ENCODE assay signal across 23 cellular contexts in genomic region chr9:37501957-37502596, GRCh38. TPM values are rescaled to one million over a fixed set of nuclear protein-coding genes. Genes with fewer than 3 reads are reported as not detected.
DNase-seq lines count a peak whose midpoint lies in the region; ATAC-seq, FAIRE-seq and TF ChIP-seq lines count a peak whose summit lies in the region.
"Had no signal": no experiment of that assay in that cellular context is flagged by ENCODE, and none has a peak within 500 bp of the region (broad histone marks: within the 10 kb centered on the region; RNA-seq: fewer than 3 reads in every experiment).

No MANE protein-coding gene starts in this region.

- no peak overlapping the region for H3K4ac ChIP-seq in IMR-90 (ENCODE audit: low read depth, low read length)

- FAIRE-seq in K562 (lab: Jason Lieb, UNC): no peak
- FAIRE-seq: bronchial epithelial cell, colon, GM12878 had no signal

- H4K5ac ChIP-seq in IMR-90 (ENCODE audit: low read depth, low read length): no peak overlapping the region

- peaks cover 15% of the 10 kb centered on the region for H3K4me1 ChIP-seq in CD4-positive, alpha-beta memory T cell (ENCODE audit: insufficient read depth, low read length)
- H3K4me1 ChIP-seq in IMR-90 (ENCODE audit: control insufficient read depth, insufficient read depth, low read length): no peaks in the 10 kb centered on the region
- no peaks in the 10 kb centered on the region for H3K4me1 ChIP-seq in K562 (replicated peaks in 1 of 2; ENCODE audit: control insufficient read depth in 2 of 2, insufficient read depth in 2 of 2, low read length in 2 of 2)
- H3K4me1 ChIP-seq: SJSA1 had no signal

- H2BK15ac ChIP-seq in IMR-90 (ENCODE audit: low read depth, low read length): no peak overlapping the region

- no peak overlapping the region for H3K4me3 Mint-ChIP-seq in CD4-positive, alpha-beta memory T cell
- H3K4me3 Mint-ChIP-seq in natural killer cell: no peak overlapping the region

- no peaks in the 10 kb centered on the region for H3K9me1 ChIP-seq in IMR-90 (ENCODE audit: insufficient read depth, low read length)
- no peaks in the 10 kb centered on the region for H3K9me1 ChIP-seq in K562 (ENCODE audit: control insufficient read depth, insufficient read depth, low read length)

- peaks cover 16 to 41% (median 27%) of the 10 kb centered on the region in 4 donors for H3K4me1 Mint-ChIP-seq in CD4-positive, alpha-beta memory T cell
- peaks cover 49 to 52% of the 10 kb centered on the region in 2 donors for H3K4me1 Mint-ChIP-seq in natural killer cell

- no peak overlapping the region for H3K23ac ChIP-seq in IMR-90 (ENCODE audit: low read depth, low read length)

- BruUV-seq in IMR-90 (replicated peaks; lab: Mats Ljungman, UMichigan) (no TSS peak), K562 (replicated peaks; lab: Mats Ljungman, UMichigan) (no TSS peak)

- H4K20me1 ChIP-seq in IMR-90 (ENCODE audit: insufficient read depth, low read length): no peaks in the 10 kb centered on the region
- H4K20me1 ChIP-seq in K562 (replicated peaks; ENCODE audit: control insufficient read depth, insufficient read depth, low read length): peaks cover 5% of the 10 kb centered on the region

- TF ChIP-seq POLR2A in IMR-90 (IDR thresholded peaks at IDR 0.05; ENCODE audit: low read depth, low read length): no peak
- no peak for TF ChIP-seq POLR2A in K562 (conservative IDR thresholded peaks at IDR 0.05)

- H2AFZ ChIP-seq in IMR-90 (replicated peaks; ENCODE audit: low read length, poor library complexity) (no peak overlapping the region), K562 (ENCODE audit: low read depth, low read length) (no peak overlapping the region)

- no peak overlapping the region for H3K18ac ChIP-seq in IMR-90 (ENCODE audit: low read depth, low read length)

- H3K9me3 Mint-ChIP-seq in CD4-positive, alpha-beta memory T cell: no peaks in the 10 kb centered on the region
- no peaks in the 10 kb centered on the region for H3K9me3 Mint-ChIP-seq in natural killer cell

- peak overlapping the region in 6 of 7 donors; percentile 66 to 98 (median 91) for H3K27ac Mint-ChIP-seq in CD4-positive, alpha-beta memory T cell
- peak overlapping the region; percentile 90 to 97 for H3K27ac Mint-ChIP-seq in natural killer cell
- H3K27ac Mint-ChIP-seq: progenitor cell of endocrine pancreas had no signal

- TF ChIP-seq EP300 in K562 (IDR thresholded peaks at IDR 0.05; ENCODE audit: low read length): no peak

- TF ChIP-seq RAD21 in IMR-90 (IDR thresholded peaks at IDR 0.05; ENCODE audit: low read length) (no peak), K562 (CRISPR knock-in tag; conservative IDR thresholded peaks at IDR 0.05 in 1 of 2, IDR thresholded peaks at IDR 0.05 in 1 of 2) (no peak)

- no peak overlapping the region for H3K56ac ChIP-seq in IMR-90 (ENCODE audit: extremely low read depth, insufficient read depth, low read length)

- in situ Hi-C loops in IMR-90 (cut with MboI; ENCODE audit: low sequenced_read_pairs): no loop called here
- in situ Hi-C loops in K562 (cut with MboI): no loop called here

- H4K8ac ChIP-seq in IMR-90 (ENCODE audit: low read depth in 2 of 2, low read length in 2 of 2): no peak overlapping the region

- no peak overlapping the region for H3K4me2 ChIP-seq in IMR-90 (ENCODE audit: low read depth, low read length)
- no peak overlapping the region for H3K4me2 ChIP-seq in K562 (ENCODE audit: insufficient read depth, low read length)

- H2BK5ac ChIP-seq in IMR-90 (ENCODE audit: low read depth, low read length, poor library complexity, severe bottlenecking): no peak overlapping the region

- H3K79me2 ChIP-seq in K562 (ENCODE audit: control insufficient read depth, insufficient read depth, low read length): no peaks in the 10 kb centered on the region

- H2AK5ac ChIP-seq in IMR-90 (ENCODE audit: low read depth, low read length): no peak overlapping the region

- H2BK20ac ChIP-seq in IMR-90 (ENCODE audit: low read depth, low read length): no peak overlapping the region

- TF ChIP-seq CTCF in IMR-90 (conservative IDR thresholded peaks at IDR 0.05; ENCODE audit: low read depth, low read length) (no peak), K562 (IDR thresholded peaks at IDR 0.05 in 2 of 3, conservative IDR thresholded peaks at IDR 0.05 in 1 of 3; ENCODE audit: insufficient read depth in 2 of 3, low read depth in 1 of 3, low read length in 3 of 3) (no peak), natural killer cell (IDR thresholded peaks at IDR 0.05) (no peak)

- no peak overlapping the region for H3K27ac ChIP-seq in CD4-positive, alpha-beta memory T cell (ENCODE audit: low read depth, low read length)
- no peak overlapping the region for H3K27ac ChIP-seq in IMR-90 (ENCODE audit: insufficient read depth, low read length)
- no peak overlapping the region for H3K27ac ChIP-seq in K562 (ENCODE audit: extremely low read depth, low read depth, low read length)
- H3K27ac ChIP-seq: SJSA1 had no signal

- H2BK120ac ChIP-seq in IMR-90 (ENCODE audit: low read depth, low read length): no peak overlapping the region

- no peak overlapping the region for H3K14ac ChIP-seq in IMR-90 (replicated peaks; ENCODE audit: low read depth, low read length)

- H4K91ac ChIP-seq in IMR-90 (ENCODE audit: insufficient read depth, low read depth, low read length): no peak overlapping the region

- no peak overlapping the region for H3K4me3 ChIP-seq in CD4-positive, alpha-beta memory T cell (ENCODE audit: low read length in 2 of 2)
- H3K4me3 ChIP-seq in IMR-90 (ENCODE audit: insufficient read depth, low read depth, low read length): no peak overlapping the region
- H3K4me3 ChIP-seq in K562: no peak overlapping the region
- H3K4me3 ChIP-seq: GM12878, SJSA1 had no signal

- DNase-seq in CD4-positive, alpha-beta memory T cell: no peak
- no peak for DNase-seq in IMR-90
- no peak for DNase-seq in K562 (ENCODE audit: extremely low read depth in 1 of 4, low spot score in 3 of 4)
- DNase-seq in natural killer cell: no peak
- no peak for DNase-seq in epidermal melanocyte (ENCODE audit: insufficient read length, low spot score)
- DNase-seq: amygdala; DMS 273 treated with DMSO at 0.1 percent for 48 hours; effector CD4-positive, alpha-beta T cell; EL; mammary epithelial cell; MV-4-11; NCI-H1436 treated with DMSO at 0.1 percent for 48 hours; NCI-H446; NCI-H774; stimulated activated naive CD4-positive, alpha-beta T cell treated with Interleukin-2 at 50 U/mL for 16 hours had no signal

- no peaks in the 10 kb centered on the region for H3K27me3 ChIP-seq in CD4-positive, alpha-beta memory T cell (ENCODE audit: insufficient read depth, low read length)
- no peaks in the 10 kb centered on the region for H3K27me3 ChIP-seq in IMR-90 (ENCODE audit: control insufficient read depth, insufficient read depth, low read length)
- no peaks in the 10 kb centered on the region for H3K27me3 ChIP-seq in K562 (ENCODE audit: control insufficient read depth in 2 of 2, insufficient read depth in 2 of 2, low read length in 2 of 2)
- H3K27me3 ChIP-seq: SJSA1 had no signal

- peaks cover 8 to 9% of the 10 kb centered on the region in 2 experiments; a peak in 2 of 4 replicates for H3K79me1 ChIP-seq in IMR-90 (ENCODE audit: low read depth in 1 of 2, low read length in 2 of 2)

- H3K9me3 ChIP-seq in CD4-positive, alpha-beta memory T cell (ENCODE audit: control insufficient read depth in 1 of 2, low read length in 2 of 2): no peaks in the 10 kb centered on the region
- H3K9me3 ChIP-seq in IMR-90 (ENCODE audit: control insufficient read depth, insufficient read depth, low read length) (no peaks in the 10 kb centered on the region), K562 (replicated peaks; ENCODE audit: control insufficient read depth, insufficient read depth, low read depth, low read length) (no peaks in the 10 kb centered on the region)
- H3K9me3 ChIP-seq: SJSA1 had no signal

- peaks cover 53 to 76% of the 10 kb centered on the region in 2 donors for H3K36me3 Mint-ChIP-seq in CD4-positive, alpha-beta memory T cell
- H3K36me3 Mint-ChIP-seq in natural killer cell: peaks cover 29% of the 10 kb centered on the region

- dilution Hi-C loops in IMR-90 (cut with HindIII; ENCODE audit: low sequenced_read_pairs, unreplicated experiment): no loop called here

- POLR2A ChIA-PET in CD4-positive, alpha-beta memory T cell (lab: Charles Lee; ENCODE audit: partially characterized antibody): no interaction called here
- POLR2A ChIA-PET in IMR-90 (lab: Charles Lee; ENCODE audit: unreplicated experiment) (no interaction called here), K562 (lab: Yijun Ruan, JAX) (interaction anchor here (1.5 kb wide), 1 partner anchor 10 kb away, joined by 3 read pairs; no protein-coding TSS in a partner anchor)

- no peak overlapping the region for H3K9ac ChIP-seq in IMR-90 (ENCODE audit: low read depth, low read length)
- H3K9ac ChIP-seq in K562 (ENCODE audit: insufficient read depth in 1 of 2, low read depth in 2 of 2, low read length in 2 of 2): no peak overlapping the region

- CTCF ChIA-PET in CD4-positive, alpha-beta memory T cell (lab: Charles Lee; ENCODE audit: partially characterized antibody): no interaction called here
- CTCF ChIA-PET in IMR-90 (lab: Yijun Ruan, JAX) (no interaction called here), K562 (lab: Yijun Ruan, JAX; ENCODE audit: low intra/inter-chr PET ratio) (no interaction called here)

- ATAC-seq in IMR-90 (ENCODE audit: low read depth) (no peak), K562 (no peak), natural killer cell (no peak), GM19023 (IDR thresholded peaks at IDR 0.05; ENCODE audit: unreplicated experiment) (no peak), HG02798 (IDR thresholded peaks at IDR 0.05; ENCODE audit: poor library complexity, unreplicated experiment) (no peak)
- ATAC-seq: GM12878, sciatic nerve had no signal

- WGBS in IMR-90 (ENCODE audit: extremely low coverage in 2 of 2, insufficient read length in 1 of 2), 2 experiments: no CpG with 5 or more reads among the region's 2 CpGs
- WGBS in K562 (ENCODE audit: insufficient coverage, low coverage, missing lambda C conversion rate): 65% methylated on average over 2 of the region's 2 CpGs

- no peaks in the 10 kb centered on the region for H3K27me3 Mint-ChIP-seq in CD4-positive, alpha-beta memory T cell
- no peaks in the 10 kb centered on the region for H3K27me3 Mint-ChIP-seq in natural killer cell (ENCODE audit: low read depth in 2 of 2)
- H3K27me3 Mint-ChIP-seq: progenitor cell of endocrine pancreas had no signal

- peaks cover 54% of the 10 kb centered on the region for H3K36me3 ChIP-seq in CD4-positive, alpha-beta memory T cell (ENCODE audit: insufficient read depth, low read length)
- H3K36me3 ChIP-seq in IMR-90 (ENCODE audit: control insufficient read depth, insufficient read depth, low read length) (peaks cover 58% of the 10 kb centered on the region), K562 (ENCODE audit: control insufficient read depth, insufficient read depth, low read length) (peaks cover 94% of the 10 kb centered on the region)

- peak overlapping the region; percentile 19 for H2AK9ac ChIP-seq in IMR-90 (replicated peaks; ENCODE audit: low read depth, low read length, poor library complexity)

- intact Hi-C loops in CD4-positive, alpha-beta memory T cell (cut with micrococcal nuclease): no loop called here
- intact Hi-C loops in IMR-90 (cut with micrococcal nuclease): no loop called here
- intact Hi-C loops in K562 (cut with micrococcal nuclease): no loop called here
- intact Hi-C loops in natural killer cell (cut with micrococcal nuclease): loop anchor here (5.0 to 10.0 kb wide), 2 partner anchors 87 to 90 kb away; partner anchors contain the start of gene TOMM5

RNA-seq across cellular contexts. Expression of gene POLR1E, which starts 16.3 kb away (rescaled TPM):
- 10 to 100 TPM; 36.2 to 38.2 TPM for total RNA-seq in CD4-positive, alpha-beta memory T cell
- polyA plus RNA-seq in CD4-positive, alpha-beta memory T cell: 10 to 100 TPM; 12.2 to 22.8 TPM
- total RNA-seq in IMR-90 (2012; rRNA removed): 67.5 and 71.9 TPM in 2 replicates
- polyA plus RNA-seq in IMR-90 (2012; rRNA removed): 42.7 and 48.0 TPM in 2 replicates
- polyA plus RNA-seq in IMR-90 (2012; cell fraction: cytosol; rRNA removed): 18.3 and 30.3 TPM in 2 replicates
- 7.5 and 23.9 TPM in 2 replicates for polyA plus RNA-seq in IMR-90 (2012; cell fraction: nucleus; rRNA removed; ENCODE audit: low replicate concordance)
- 50.0 and 70.5 TPM in 2 replicates for total RNA-seq in K562 (2011; cell fraction: chromatin; rRNA removed; ENCODE audit: low replicate concordance)
- total RNA-seq in K562 (2011; cell fraction: nucleolus; rRNA removed): 44.6 and 55.7 TPM in 2 replicates
- 43.4 and 44.5 TPM in 2 replicates for total RNA-seq in K562 (2011; cell fraction: nucleoplasm; rRNA removed)
- 61.1 and 70.2 TPM in 2 replicates for total RNA-seq in K562 (2014; rRNA removed)
- 102 and 104 TPM in 2 replicates for total RNA-seq in K562 (2014; rRNA removed; fragmentation: Illumina TruSeq; extraction: Trizol)
- 82.0 and 85.0 TPM in 2 replicates for total RNA-seq in K562 (2015; rRNA removed; fragmentation: Illumina TruSeq; extraction: Trizol)
- total RNA-seq in K562 (2021): 69.0 and 73.1 TPM in 2 replicates
- 70.3 and 95.1 TPM in 2 replicates for polyA plus RNA-seq in K562 (2011; rRNA removed)
- 41.3 and 55.7 TPM in 2 replicates for polyA plus RNA-seq in K562 (2011; cell fraction: cytosol; rRNA removed)
- polyA plus RNA-seq in K562 (2011; cell fraction: nucleus; rRNA removed): 23.3 and 26.4 TPM in 2 replicates
- 52.5 and 66.7 TPM in 2 replicates for polyA plus RNA-seq in K562 (2012)
- 89.6 and 91.7 TPM in 2 replicates for polyA plus RNA-seq in K562 (2014; fragmentation: Illumina TruSeq; extraction: Trizol)
- 10 to 100 TPM; 18.9 to 39.4 TPM for polyA plus RNA-seq in K562 (2014; fragmentation: Nextera tagmentation; extraction: Ambion mirVana)
- polyA plus RNA-seq in K562 (2014; rRNA removed): 74.4 and 85.6 TPM in 2 replicates
- polyA minus RNA-seq in K562 (2011; rRNA and poly(A)+ RNA removed): 104 and 115 TPM in 2 replicates
- 34.6 and 39.5 TPM in 2 replicates for polyA minus RNA-seq in K562 (2011; cell fraction: cytosol; rRNA and poly(A)+ RNA removed)
- polyA minus RNA-seq in K562 (2011; cell fraction: nucleus; rRNA and poly(A)+ RNA removed): 23.8 and 26.3 TPM in 2 replicates
- total RNA-seq in natural killer cell: 10 to 100 TPM; 17.4 to 23.8 (median 17.8) TPM

RNA-seq across cellular contexts. Expression of gene ZBTB5, which starts 36.8 kb away (rescaled TPM):
- total RNA-seq in CD4-positive, alpha-beta memory T cell: 10 to 100 TPM; 16.2 to 16.4 TPM
- polyA plus RNA-seq in CD4-positive, alpha-beta memory T cell: 1 to 10 TPM in 1 of 2 donors, under 1 TPM in 1; 0.29 to 1.5 TPM
- total RNA-seq in IMR-90 (2012; rRNA removed) (9.1 and 10.8 TPM in 2 replicates), K562 (2014; rRNA removed) (14.8 and 15.1 TPM in 2 replicates), K562 (2014; rRNA removed; fragmentation: Illumina TruSeq; extraction: Trizol) (14.8 and 15.3 TPM in 2 replicates), K562 (2015; rRNA removed; fragmentation: Illumina TruSeq; extraction: Trizol) (14.4 and 15.5 TPM in 2 replicates), K562 (2021) (16.6 and 18.9 TPM in 2 replicates), natural killer cell (10 to 100 TPM; 12.6 to 14.2 (median 13.3) TPM)
- polyA plus RNA-seq in IMR-90 (2012; rRNA removed) (5.8 and 6.3 TPM in 2 replicates), K562 (2011; rRNA removed) (43.2 and 46.6 TPM in 2 replicates), K562 (2014; fragmentation: Illumina TruSeq; extraction: Trizol) (20.1 and 21.2 TPM in 2 replicates), K562 (2014; fragmentation: Nextera tagmentation; extraction: Ambion mirVana) (1 to 10 TPM; 2.3 to 4.7 TPM), K562 (2014; rRNA removed) (16.3 and 16.9 TPM in 2 replicates)
- 2.6 and 3.2 TPM in 2 replicates for polyA plus RNA-seq in IMR-90 (2012; cell fraction: cytosol; rRNA removed)
- polyA plus RNA-seq in IMR-90 (2012; cell fraction: nucleus; rRNA removed; ENCODE audit: low replicate concordance): 7.5 and 15.3 TPM in 2 replicates
- 41.8 and 45.3 TPM in 2 replicates for total RNA-seq in K562 (2011; cell fraction: chromatin; rRNA removed; ENCODE audit: low replicate concordance)
- total RNA-seq in K562 (2011; cell fraction: nucleolus; rRNA removed): 38.3 and 44.4 TPM in 2 replicates
- total RNA-seq in K562 (2011; cell fraction: nucleoplasm; rRNA removed): 44.4 and 47.6 TPM in 2 replicates
- polyA plus RNA-seq in K562 (2011; cell fraction: cytosol; rRNA removed): 33.1 and 42.6 TPM in 2 replicates
- polyA plus RNA-seq in K562 (2011; cell fraction: nucleus; rRNA removed): 43.6 and 54.0 TPM in 2 replicates
- 13.7 and 13.8 TPM in 2 replicates for polyA plus RNA-seq in K562 (2012)
- 43.5 and 52.8 TPM in 2 replicates for polyA minus RNA-seq in K562 (2011; rRNA and poly(A)+ RNA removed)
- 15.8 and 19.3 TPM in 2 replicates for polyA minus RNA-seq in K562 (2011; cell fraction: cytosol; rRNA and poly(A)+ RNA removed)
- polyA minus RNA-seq in K562 (2011; cell fraction: nucleus; rRNA and poly(A)+ RNA removed): 20.2 and 29.5 TPM in 2 replicates
